Comparison of ENCODE assay signal across 8 cellular contexts in genomic region chr4:77072195-77072753, GRCh38. TPM values are rescaled to one million over a fixed set of nuclear protein-coding genes. Genes with fewer than 3 reads are reported as not detected.
DNase-seq lines count a peak whose midpoint lies in the region; ATAC-seq and TF ChIP-seq lines count a peak whose summit lies in the region.

No MANE protein-coding gene starts in this region.

- intact Hi-C loops in heart left ventricle (cut with DNase I) = no loop called here

- H3K27ac Mint-ChIP-seq in central memory CD8-positive, alpha-beta T cell (ENCODE audit: low read depth) = peak overlapping the region; percentile 82

- H3K9me3 Mint-ChIP-seq in central memory CD8-positive, alpha-beta T cell = no peaks in the 10 kb centered on the region

- peak; percentile 11 for DNase-seq in NCI-H69 (lab: John Stamatoyannopoulos, UW)
- no peak for DNase-seq in central memory CD8-positive, alpha-beta T cell (ENCODE audit: low spot score in 2 of 2)
- no peak for DNase-seq in NCI-H187 treated with DMSO at 0.1 percent for 48 hours (lab: John Stamatoyannopoulos, UW)
- DNase-seq in DMS 273 treated with DMSO at 0.1 percent for 48 hours (lab: John Stamatoyannopoulos, UW) = no peak
- DNase-seq in heart left ventricle = no peak

- H3K27me3 ChIP-seq in neutrophil (no peaks in the 10 kb centered on the region), heart left ventricle (no peaks in the 10 kb centered on the region)

- no peaks in the 10 kb centered on the region for H3K27me3 Mint-ChIP-seq in central memory CD8-positive, alpha-beta T cell

- no peak for TF ChIP-seq POLR2A in heart left ventricle (IDR thresholded peaks at IDR 0.05)

- 63 to 67% (median 66%) methylated on average over 5 of the region's 5 CpGs for WGBS in heart left ventricle, 4 donors

- TF ChIP-seq CTCF in neutrophil (IDR thresholded peaks at IDR 0.05) (no peak), heart left ventricle (IDR thresholded peaks at IDR 0.05) (no peak)

- peak overlapping the region; percentile 99 for H3K27ac ChIP-seq in neutrophil
- no peak overlapping the region for H3K27ac ChIP-seq in heart left ventricle

- no peaks in the 10 kb centered on the region for H3K36me3 ChIP-seq in neutrophil
- peaks cover 0 to 8% (median 0%) of the 10 kb centered on the region in 9 donors for H3K36me3 ChIP-seq in heart left ventricle

- H3K9me3 ChIP-seq in neutrophil = no peaks in the 10 kb centered on the region
- no peaks in the 10 kb centered on the region for H3K9me3 ChIP-seq in heart left ventricle

- H3K4me3 Mint-ChIP-seq in central memory CD8-positive, alpha-beta T cell = no peak overlapping the region

- H3K4me3 ChIP-seq in GM08714 (ENCODE audit: low read length) (peak overlapping the region; percentile 25), neutrophil (ENCODE audit: low read depth in 1 of 2, low read length in 1 of 2) (no peak overlapping the region), heart left ventricle (peak overlapping the region in 4 of 12 donors; percentile 77 to 92 (median 82))

- no peak for ATAC-seq in central memory CD8-positive, alpha-beta T cell (replicated peaks; ENCODE audit: extremely low read depth, poor library complexity, severe bottlenecking)
- ATAC-seq in GM19328 (IDR thresholded peaks at IDR 0.05; ENCODE audit: unreplicated experiment) (no peak), heart left ventricle (no peak)

- H3K4me1 ChIP-seq in neutrophil (ENCODE audit: control insufficient read depth in 1 of 2, insufficient read depth in 1 of 2, low read depth in 1 of 2, low read length in 1 of 2) (peaks cover 45 to 49% of the 10 kb centered on the region in 2 experiments), heart left ventricle (peaks cover 3 to 69% (median 39%) of the 10 kb centered on the region in 12 donors)

- H3K36me3 Mint-ChIP-seq in central memory CD8-positive, alpha-beta T cell (ENCODE audit: insufficient read depth) = peaks cover 20% of the 10 kb centered on the region

- H3K4me1 Mint-ChIP-seq in central memory CD8-positive, alpha-beta T cell = peaks cover 54% of the 10 kb centered on the region

RNA-seq across cellular contexts. Expression of gene CCNI, which starts 3.5 kb away (rescaled TPM):
- total RNA-seq in heart left ventricle = 100 to 1,000 TPM; 232 to 356 (median 303) TPM
- polyA plus RNA-seq in heart left ventricle = 100 to 1,000 TPM in 1 of 2 donors, 10 to 100 TPM in 1; 49.4 to 154 TPM
